In the genomic region with DNA sequence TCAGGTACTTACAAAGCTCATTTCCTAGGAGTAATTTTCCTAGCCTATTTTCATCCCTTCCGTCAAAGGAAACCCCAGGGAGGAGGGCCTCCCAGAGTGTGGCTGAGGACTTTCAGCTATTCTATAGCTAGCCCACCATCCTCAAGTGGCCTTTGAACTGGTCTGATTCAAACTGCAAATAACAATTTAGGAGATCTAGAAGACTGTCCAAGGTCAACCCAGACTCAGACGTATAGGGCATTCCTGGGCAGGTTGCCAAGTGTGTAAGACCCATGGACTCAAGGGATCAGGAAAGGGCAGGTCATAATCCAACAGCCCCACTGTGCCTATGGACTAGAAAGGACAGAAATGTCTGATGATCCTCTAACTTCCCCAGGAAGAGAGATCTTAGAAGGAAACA, we compare ENCODE assay signal across 20 cellular contexts. TPM values are rescaled to one million over a fixed set of nuclear protein-coding genes. Genes with fewer than 3 reads are reported as not detected.
A peak's percentile ranks its signal among the peaks of the same experiment; 100 is the strongest.
DNase-seq lines count a peak whose midpoint lies in the region; ATAC-seq, FAIRE-seq and TF ChIP-seq lines count a peak whose summit lies in the region.
"Had no signal": no experiment of that assay in that cellular context is flagged by ENCODE, and none has a peak within 500 bp of the region (broad histone marks: within the 10 kb centered on the region; RNA-seq: fewer than 3 reads in every experiment).

No MANE protein-coding gene starts in this region.

- no peaks in the 10 kb centered on the region for H3K9me3 ChIP-seq in HepG2 (ENCODE audit: low read length)
- no peaks in the 10 kb centered on the region for H3K9me3 ChIP-seq in right lobe of liver

- no peak overlapping the region for H3K27ac ChIP-seq in HepG2 (ENCODE audit: extremely low read length, insufficient read depth, low read length)
- no peak overlapping the region for H3K27ac ChIP-seq in right lobe of liver
- H3K27ac ChIP-seq: GM23248, HL-60 had no signal

- TF ChIP-seq CTCF in HepG2 (CRISPR knock-in tag; IDR thresholded peaks at IDR 0.05), result no peak
- no peak for TF ChIP-seq CTCF in right lobe of liver (IDR thresholded peaks at IDR 0.05)
- no peak for TF ChIP-seq CTCF in brain (conservative IDR thresholded peaks at IDR 0.05)
- TF ChIP-seq CTCF in neural crest cell (conservative IDR thresholded peaks at IDR 0.05), result no peak

- WGBS in HepG2 (ENCODE audit: low lambda C conversion rate), result 0% methylated on average over 2 of the region's 2 CpGs
- WGBS in right lobe of liver (ENCODE audit: insufficient coverage, low coverage, low lambda C conversion rate, missing lambda C conversion rate), result 0% methylated on average over 2 of the region's 2 CpGs

- H3K36me3 ChIP-seq in HepG2 (replicated peaks in 1 of 2; ENCODE audit: control insufficient read depth in 1 of 2, insufficient read depth in 2 of 2, low read length in 2 of 2), result no peaks in the 10 kb centered on the region
- H3K36me3 ChIP-seq in right lobe of liver, result no peaks in the 10 kb centered on the region

- CTCF ChIA-PET in HepG2 (lab: Yijun Ruan, JAX; ENCODE audit: low intra/inter-chr PET ratio, low total read pairs), result no interaction called here

- H3K4me3 Mint-ChIP-seq in brain (peak overlapping the region in 4 of 5 experiments; percentile 32 to 65 (median 33)), neural crest cell (peak overlapping the region; percentile 96)

- H3K9me3 Mint-ChIP-seq in brain, result peaks cover 0 to 1% (median 0%) of the 10 kb centered on the region in 5 experiments
- H3K9me3 Mint-ChIP-seq in neural crest cell, result no peaks in the 10 kb centered on the region
- H3K9me3 Mint-ChIP-seq: CD8-positive, alpha-beta T cell had no signal

- H3K27ac Mint-ChIP-seq in brain, result peak overlapping the region; percentile 24 to 99 (median 81)
- H3K27ac Mint-ChIP-seq in neural crest cell (ENCODE audit: unreplicated experiment), result no peak overlapping the region
- H3K27ac Mint-ChIP-seq: B cell; CD8-positive, alpha-beta T cell had no signal

- intact Hi-C loops in HepG2 (cut with micrococcal nuclease; ENCODE audit: unreplicated experiment), result no loop called here
- intact Hi-C loops in right lobe of liver (cut with DNase I), result no loop called here

- no peak overlapping the region for H3K9ac ChIP-seq in HepG2 (ENCODE audit: insufficient read depth, low read depth, low read length)
- H3K9ac ChIP-seq: GM23248 had no signal

- no peaks in the 10 kb centered on the region for H3K36me3 Mint-ChIP-seq in brain
- H3K36me3 Mint-ChIP-seq in neural crest cell (ENCODE audit: low read depth), result no peaks in the 10 kb centered on the region
- H3K36me3 Mint-ChIP-seq: CD8-positive, alpha-beta T cell had no signal

- H3K4me1 ChIP-seq in HepG2 (ENCODE audit: insufficient read depth, low read length) (peaks cover 25% of the 10 kb centered on the region), right lobe of liver (peaks cover 0 to 8% (median 0%) of the 10 kb centered on the region in 4 donors)

- H3K4me2 ChIP-seq in HepG2 (ENCODE audit: low read depth, low read length), result no peak overlapping the region

- H3K79me2 ChIP-seq in HepG2 (ENCODE audit: insufficient read depth, low read length), result no peaks in the 10 kb centered on the region

- peak in 1 of 2 experiments; percentile 49; a peak in 2 of 4 replicates for TF ChIP-seq EP300 in HepG2 (IDR thresholded peaks at IDR 0.05; ENCODE audit: low read depth in 2 of 2, low read length in 2 of 2)
- TF ChIP-seq EP300 in HepG2 (CRISPR knock-in tag; IDR thresholded peaks at IDR 0.05; ENCODE audit: borderline replicate concordance), result no peak

- no peaks in the 10 kb centered on the region for H4K20me1 ChIP-seq in HepG2 (ENCODE audit: insufficient read depth, low read length)

- peak; percentile 83 for FAIRE-seq in HepG2 (lab: Jason Lieb, UNC)
- FAIRE-seq: A204.1, D721Med, GM12878, GM18507, H54 had no signal

- peaks cover 65% of the 10 kb centered on the region for H3K4me1 Mint-ChIP-seq in brain
- H3K4me1 Mint-ChIP-seq in neural crest cell, result peaks cover 21% of the 10 kb centered on the region

- ATAC-seq in HepG2, result peak; percentile 62
- ATAC-seq in right lobe of liver, result no peak
- ATAC-seq in GM19395 (IDR thresholded peaks at IDR 0.05; ENCODE audit: unreplicated experiment), result no peak
- ATAC-seq: CD8-positive, alpha-beta T cell; GM12878; HCT116 had no signal

- TF ChIP-seq RAD21 in HepG2 (CRISPR knock-in tag; IDR thresholded peaks at IDR 0.05), result no peak

- POLR2A ChIA-PET in HepG2 (lab: Yijun Ruan, JAX), result interaction anchor here (1.1 kb wide), 1 partner anchor 225 kb away, joined by 3 read pairs; a partner anchor contains a TSS

- H3K4me3 ChIP-seq in HepG2 (replicated peaks in 1 of 3; ENCODE audit: insufficient read depth in 1 of 3, low read depth in 2 of 3, low read length in 3 of 3), result no peak overlapping the region
- no peak overlapping the region for H3K4me3 ChIP-seq in right lobe of liver
- H3K4me3 ChIP-seq: GM12878, GM23248 had no signal

- no TSS peak for BruUV-seq in HepG2 (replicated peaks; lab: Mats Ljungman, UMichigan)

- no peak overlapping the region for H2AFZ ChIP-seq in HepG2 (ENCODE audit: low read length)
- H2AFZ ChIP-seq: GM23248 had no signal

- H3K27me3 ChIP-seq in HepG2 (ENCODE audit: control insufficient read depth in 1 of 2, insufficient read depth in 2 of 2, low read length in 2 of 2) (peaks cover 1 to 38% of the 10 kb centered on the region in 2 experiments; a peak in 4 of 5 replicates), right lobe of liver (no peaks in the 10 kb centered on the region)

- no peak for TF ChIP-seq POLR2A in HepG2 (IDR thresholded peaks at IDR 0.05; ENCODE audit: insufficient read depth in 1 of 2, low read depth in 2 of 2, low read length in 2 of 2)
- TF ChIP-seq POLR2A in right lobe of liver (IDR thresholded peaks at IDR 0.05), result no peak

- H3K27me3 Mint-ChIP-seq in brain, result peaks cover 9% of the 10 kb centered on the region
- peaks cover 42% of the 10 kb centered on the region for H3K27me3 Mint-ChIP-seq in neural crest cell (ENCODE audit: low read depth)

- in situ Hi-C loops in HepG2 (cut with HindIII; ENCODE audit: extremely low pct_ligation_motif_present, low pct_unique_long_range_greater_than_20kb), result no loop called here

- DNase-seq in HepG2 (ENCODE audit: low spot score), result peak; percentile 79
- DNase-seq in right lobe of liver, result no peak
- DNase-seq in neural crest cell (ENCODE audit: low read depth, low spot score), result no peak
- DNase-seq in NCI-H2081 treated with DMSO at 0.1 percent for 48 hours (lab: John Stamatoyannopoulos, UW), result no peak
- DNase-seq in KG1 (lab: John Stamatoyannopoulos, UW), result no peak
- DNase-seq: CD8-positive, alpha-beta T cell; COR-L47; DMS153; GM23248; IMR-90 had no signal

RNA-seq across cellular contexts. Expression of a gene that starts 2.1 kb away (rescaled TPM):
- total RNA-seq in HepG2 (2016; rRNA removed; fragmentation: Illumina TruSeq; extraction: Trizol) (0.35 and 0.39 TPM in 2 replicates), right lobe of liver (10 to 100 TPM in 4 of 6 experiments, 1 to 10 TPM in 2; 7.1 to 18.7 (median 12.2) TPM), neural crest cell (12.8 and 14.0 TPM in 2 replicates)
- 0.26 and 0.30 TPM in 2 replicates for total RNA-seq in HepG2 (2016; cell fraction: cytosol; rRNA removed; fragmentation: Illumina TruSeq; extraction: Trizol; ENCODE audit: low read depth)
- 0.30 and 0.63 TPM in 2 replicates for total RNA-seq in HepG2 (2016; cell fraction: insoluble cytoplasmic fraction; rRNA removed; fragmentation: Illumina TruSeq; extraction: Trizol)
- total RNA-seq in HepG2 (2016; cell fraction: membrane; rRNA removed; fragmentation: Illumina TruSeq; extraction: Trizol), result 0.69 and 1.1 TPM in 2 replicates
- total RNA-seq in HepG2 (2016; cell fraction: nucleus; rRNA removed; fragmentation: Illumina TruSeq; extraction: Trizol), result 0.28 and 0.53 TPM in 2 replicates
- polyA plus RNA-seq in HepG2 (2011; rRNA removed) (0.53 and 0.57 TPM in 2 replicates), brain (ENCODE audit: insufficient read depth, low read depth, low replicate concordance) (38.8 TPM)
- polyA plus RNA-seq in HepG2 (2011; cell fraction: cytosol; rRNA removed), result 0.12 and 0.37 TPM in 2 replicates
- polyA plus RNA-seq in HepG2 (2011; cell fraction: nucleus; rRNA removed), result 0.05 and 0.06 TPM in 2 replicates
- 0.21 and 0.85 TPM in 2 replicates for polyA plus RNA-seq in HepG2 (2012)
- 0.37 and 0.38 TPM in 2 replicates for polyA plus RNA-seq in HepG2 (2016; cell fraction: cytosol; fragmentation: Illumina TruSeq; extraction: Trizol; ENCODE audit: low read depth)
- polyA plus RNA-seq in HepG2 (2016; cell fraction: insoluble cytoplasmic fraction; fragmentation: Illumina TruSeq; extraction: Trizol; ENCODE audit: low read depth), result 0.17 and 0.53 TPM in 2 replicates
- polyA plus RNA-seq in HepG2 (2016; cell fraction: membrane; fragmentation: Illumina TruSeq; extraction: Trizol; ENCODE audit: low read depth), result 0.69 and 0.86 TPM in 2 replicates
- polyA plus RNA-seq in HepG2 (2016; cell fraction: nucleus; fragmentation: Illumina TruSeq; extraction: Trizol; ENCODE audit: insufficient read depth, low read depth), result 0.22 TPM in 1 of 2 replicates, not detected in the other
- polyA minus RNA-seq in HepG2 (2011; rRNA and poly(A)+ RNA removed; ENCODE audit: low replicate concordance), result 0.26 TPM in 1 of 2 replicates, not detected in the other
- 0.62 and 1.3 TPM in 2 replicates for polyA minus RNA-seq in HepG2 (2011; cell fraction: cytosol; rRNA and poly(A)+ RNA removed)
- polyA minus RNA-seq in HepG2 (2011; cell fraction: nucleus; rRNA and poly(A)+ RNA removed), result 0.12 and 0.13 TPM in 2 replicates
- total RNA-seq: GM23248, IMR-90 had no signal
- polyA plus RNA-seq: GM23248, IMR-90 had no signal

RNA-seq across cellular contexts. Expression of a gene that starts 18.7 kb away (rescaled TPM):
- 0.13 and 0.18 TPM in 2 replicates for total RNA-seq in HepG2 (2016; rRNA removed; fragmentation: Illumina TruSeq; extraction: Trizol)
- not detected in 2 replicates for total RNA-seq in HepG2 (2016; cell fraction: cytosol; rRNA removed; fragmentation: Illumina TruSeq; extraction: Trizol; ENCODE audit: low read depth)
- total RNA-seq in HepG2 (2016; cell fraction: insoluble cytoplasmic fraction; rRNA removed; fragmentation: Illumina TruSeq; extraction: Trizol), result 0.24 and 0.32 TPM in 2 replicates
- total RNA-seq in HepG2 (2016; cell fraction: membrane; rRNA removed; fragmentation: Illumina TruSeq; extraction: Trizol), result 0.17 and 0.49 TPM in 2 replicates
- total RNA-seq in HepG2 (2016; cell fraction: nucleus; rRNA removed; fragmentation: Illumina TruSeq; extraction: Trizol), result 0.41 TPM in 1 of 2 replicates, not detected in the other
- polyA plus RNA-seq in HepG2 (2011; rRNA removed), result 0.36 and 0.48 TPM in 2 replicates
- polyA plus RNA-seq in HepG2 (2011; cell fraction: cytosol; rRNA removed), result 0.09 and 0.44 TPM in 2 replicates
- 0.34 and 0.47 TPM in 2 replicates for polyA plus RNA-seq in HepG2 (2011; cell fraction: nucleus; rRNA removed)
- 0.15 and 0.28 TPM in 2 replicates for polyA plus RNA-seq in HepG2 (2012)
- polyA plus RNA-seq in HepG2 (2016; cell fraction: cytosol; fragmentation: Illumina TruSeq; extraction: Trizol; ENCODE audit: low read depth), result 0.19 and 0.32 TPM in 2 replicates
- polyA plus RNA-seq in HepG2 (2016; cell fraction: insoluble cytoplasmic fraction; fragmentation: Illumina TruSeq; extraction: Trizol; ENCODE audit: low read depth), result 0.36 and 0.38 TPM in 2 replicates
- polyA plus RNA-seq in HepG2 (2016; cell fraction: membrane; fragmentation: Illumina TruSeq; extraction: Trizol; ENCODE audit: low read depth), result 0.35 and 0.37 TPM in 2 replicates
- 0.61 and 1.2 TPM in 2 replicates for polyA plus RNA-seq in HepG2 (2016; cell fraction: nucleus; fragmentation: Illumina TruSeq; extraction: Trizol; ENCODE audit: insufficient read depth, low read depth)
- polyA minus RNA-seq in HepG2 (2011; rRNA and poly(A)+ RNA removed; ENCODE audit: low replicate concordance), result 0.10 TPM in 1 of 2 replicates, not detected in the other
- not detected in 2 replicates for polyA minus RNA-seq in HepG2 (2011; cell fraction: cytosol; rRNA and poly(A)+ RNA removed)
- polyA minus RNA-seq in HepG2 (2011; cell fraction: nucleus; rRNA and poly(A)+ RNA removed), result 0.25 and 0.26 TPM in 2 replicates
- 10 to 100 TPM in 2 of 6 experiments, 1 to 10 TPM in 4; 5.3 to 14.8 (median 8.3) TPM for total RNA-seq in right lobe of liver
- 33.9 TPM for polyA plus RNA-seq in brain (ENCODE audit: insufficient read depth, low read depth, low replicate concordance)
- 20.5 and 20.7 TPM in 2 replicates for total RNA-seq in neural crest cell
